Comparison of ENCODE assay signal across 8 cellular contexts in the genomic region with DNA sequence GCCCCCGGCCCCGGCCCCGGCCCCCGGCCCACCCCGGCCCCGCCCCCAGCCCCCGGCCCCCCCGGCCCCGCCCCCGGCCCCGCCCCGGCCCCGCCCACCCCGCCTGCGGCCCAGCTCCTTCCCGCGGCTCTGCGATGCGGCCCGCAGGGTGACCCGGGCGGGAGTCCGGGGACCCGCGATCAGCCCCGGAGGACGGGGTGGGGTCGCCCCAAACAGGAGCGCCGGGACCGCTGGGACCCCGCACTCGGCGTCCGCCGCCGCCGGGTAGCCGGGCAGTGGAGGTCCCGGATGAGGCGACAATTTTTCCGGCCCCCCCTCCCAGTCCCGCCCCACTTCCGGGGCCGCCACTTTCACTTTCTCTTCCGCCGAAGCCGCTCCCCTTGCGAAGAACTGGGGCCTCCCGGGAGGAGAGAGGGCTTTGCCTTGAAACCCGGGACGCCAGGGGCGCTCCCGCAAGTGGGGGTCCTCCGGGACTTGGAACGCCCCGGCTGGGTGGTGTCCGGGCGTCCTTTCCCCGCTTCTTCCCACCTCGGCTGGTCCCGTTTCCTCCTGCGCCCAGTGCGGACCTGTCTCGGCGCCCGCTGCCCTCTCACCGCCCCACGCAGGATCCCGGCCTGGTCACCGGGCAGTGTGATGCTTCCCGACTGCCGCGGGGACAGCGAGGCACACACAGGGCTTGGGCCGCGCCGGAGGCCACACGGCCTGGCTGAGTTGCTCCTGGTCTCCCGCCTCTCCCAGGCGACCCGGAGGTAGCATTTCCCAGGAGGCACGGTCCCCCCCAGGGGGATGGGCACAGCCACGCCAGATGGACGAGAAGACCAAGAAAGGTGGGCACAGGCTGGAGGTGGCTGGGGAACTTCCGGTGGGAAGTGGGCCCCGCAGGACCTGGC. TPM values are rescaled to one million over a fixed set of nuclear protein-coding genes. Genes with fewer than 3 reads are reported as not detected.
DNase-seq lines count a peak whose midpoint lies in the region; ATAC-seq and TF ChIP-seq lines count a peak whose summit lies in the region.

A gene (plus strand): TSS at position 347 of the 890 bp plus-strand sequence. CDS start 459 bp downstream, at position 806.

- H2AK5ac ChIP-seq in H9 (ENCODE audit: insufficient read length, low read length): no peak within 1 kb of the TSS

- peak within 1 kb of the TSS; percentile 87 for H3K18ac ChIP-seq in H9 (ENCODE audit: insufficient read length, low read depth, low read length)

- peaks cover 29 to 48% (median 32%) of the 10 kb centered on the region in 3 experiments for H3K36me3 Mint-ChIP-seq in H9 (ENCODE audit: insufficient read depth in 1 of 3, low read depth in 3 of 3)

- H3K27ac ChIP-seq in H9 (ENCODE audit: insufficient read length, low read depth, low read length) (no peak within 1 kb of the TSS), gastroesophageal sphincter (peak within 1 kb of the TSS; percentile 85 to 98 (median 96)), substantia nigra (ENCODE audit: low read depth, low read length, poor library complexity, severe bottlenecking) (peak within 1 kb of the TSS; percentile 89)

- no peak within 1 kb of the TSS for H4K91ac ChIP-seq in H9 (ENCODE audit: insufficient read length, low read depth, low read length)

- H3K4ac ChIP-seq in H9 (ENCODE audit: low read depth, low read length): no peak within 1 kb of the TSS

- peak within 1 kb of the TSS; percentile 87 to 97 for H3K4me3 ChIP-seq in gastroesophageal sphincter

- WGBS in H9 (ENCODE audit: extremely low coverage, insufficient read length, low lambda C conversion rate): no CpG with 5 or more reads among the region's 87 CpGs
- WGBS in gastroesophageal sphincter (ENCODE audit: low coverage in 1 of 2), 2 donors: no CpG with 5 or more reads among the region's 87 CpGs

- no peaks in the 10 kb centered on the region for H4K20me1 ChIP-seq in H9 (ENCODE audit: control insufficient read depth, insufficient read depth, insufficient read length)

- peaks cover 10 to 13% of the 10 kb centered on the region in 2 experiments; a peak in 4 of 5 replicates for H3K9me3 Mint-ChIP-seq in H9

- no peak within 1 kb of the TSS for H2AFZ ChIP-seq in H9 (ENCODE audit: low read length)

- no peak within 1 kb of the TSS for H2BK120ac ChIP-seq in H9 (ENCODE audit: low read depth, low read length, poor library complexity, severe bottlenecking)

- DNase-seq in G401 (ENCODE audit: low spot score) (peak; percentile 78), H9 (peak; percentile 80), M059J (ENCODE audit: low read depth) (peak; percentile 86), SK-N-DZ (ENCODE audit: low spot score) (peak; percentile 72), nucleus accumbens (lab: John Stamatoyannopoulos, UW) (peak in 54 of 56 donors; percentile 22 to 90 (median 78)), substantia nigra (lab: John Stamatoyannopoulos, UW) (peak in 48 of 49 donors; percentile 37 to 87 (median 76))
- DNase-seq in activated naive CD4-positive, alpha-beta T cell treated with Interleukin-2 at 50 U/mL for 16 hours: peak; percentile 90

- TF ChIP-seq POLR2A in gastroesophageal sphincter (IDR thresholded peaks at IDR 0.05): peak; percentile 30 to 42

- H4K8ac ChIP-seq in H9 (replicated peaks; ENCODE audit: insufficient read length, low read depth, low read length): no peak within 1 kb of the TSS

- no peak within 1 kb of the TSS for H4K5ac ChIP-seq in H9 (ENCODE audit: insufficient read length, low read depth, low read length)

- H3K36me3 ChIP-seq in gastroesophageal sphincter: peaks cover 0 to 32% of the 10 kb centered on the region in 2 donors

- H2BK15ac ChIP-seq in H9 (ENCODE audit: low read depth, low read length): no peak within 1 kb of the TSS

- no peaks in the 10 kb centered on the region; the same call in 1 of the 2 replicates for H3K27me3 Mint-ChIP-seq in H9 (ENCODE audit: low read depth)

- H3K56ac ChIP-seq in H9 (ENCODE audit: insufficient read length, low read depth, low read length): no peak within 1 kb of the TSS

- H2BK20ac ChIP-seq in H9 (ENCODE audit: low read depth, low read length, poor library complexity, severe bottlenecking): no peak within 1 kb of the TSS

- H3K27me3 ChIP-seq in H9 (ENCODE audit: insufficient read depth, low read length) (no peaks in the 10 kb centered on the region), gastroesophageal sphincter (no peaks in the 10 kb centered on the region)

- H2BK12ac ChIP-seq in H9 (ENCODE audit: insufficient read length, low read depth, low read length): no peak within 1 kb of the TSS

- H3K23me2 ChIP-seq in H9 (ENCODE audit: insufficient read length, low read depth, low read length, poor library complexity, severe bottlenecking): no peaks in the 10 kb centered on the region

- H3K79me2 ChIP-seq in H9 (ENCODE audit: insufficient read depth, low read length): peaks cover 5% of the 10 kb centered on the region; the same call in 1 of the 2 replicates

- in situ Hi-C loops in G401 (cut with HindIII; ENCODE audit: low sequenced_read_pairs): no loop called here

- ATAC-seq in gastroesophageal sphincter: peak; percentile 93

- no peaks in the 10 kb centered on the region for H3K79me1 ChIP-seq in H9 (ENCODE audit: insufficient read depth, low read depth, low read length, poor library complexity, severe bottlenecking)

- H3K9me3 ChIP-seq in H9 (ENCODE audit: control insufficient read depth, low read depth, low read length) (no peaks in the 10 kb centered on the region), gastroesophageal sphincter (no peaks in the 10 kb centered on the region)

- H3K23ac ChIP-seq in H9 (ENCODE audit: insufficient read length, low read depth, low read length): no peak within 1 kb of the TSS

- TF ChIP-seq CTCF in H9 (conservative IDR thresholded peaks at IDR 0.05) (no peak), gastroesophageal sphincter (IDR thresholded peaks at IDR 0.05) (no peak)

- H3K14ac ChIP-seq in H9 (ENCODE audit: insufficient read depth, low read length): peak within 1 kb of the TSS; percentile 50

- no peak within 1 kb of the TSS for H3T11ph ChIP-seq in H9 (ENCODE audit: low read length)

- H3K9ac ChIP-seq in H9 (ENCODE audit: extremely low read depth, insufficient read length, low read length): peak within 1 kb of the TSS; percentile 60

- TF ChIP-seq EP300 in gastroesophageal sphincter (IDR thresholded peaks at IDR 0.05): no peak

- H3K4me1 ChIP-seq in H9 (ENCODE audit: insufficient read depth, low read length): 0 out of 2 replicates have a peak, but pooled peaks cover 2% of the 10 kb centered on the region
- peaks cover 0 to 34% (median 13%) of the 10 kb centered on the region in 3 donors for H3K4me1 ChIP-seq in gastroesophageal sphincter

- peak within 1 kb of the TSS; percentile 49 to 97 (median 96) for H3K27ac Mint-ChIP-seq in H9

- peak within 1 kb of the TSS; percentile 87 for H3K4me2 ChIP-seq in H9 (ENCODE audit: insufficient read depth, insufficient read length, low read length)

- peaks cover 20 to 23% of the 10 kb centered on the region in 2 experiments for H3K4me1 Mint-ChIP-seq in H9

- no peak within 1 kb of the TSS for H2BK5ac ChIP-seq in H9 (ENCODE audit: insufficient read length, low read length)

- H3K4me3 Mint-ChIP-seq in H9: peak within 1 kb of the TSS; percentile 86 to 92

RNA-seq across cellular contexts. Expression of the gene that starts here (rescaled TPM):
- 52.4 and 58.5 TPM in 2 replicates for total RNA-seq in G401 (2014; rRNA removed; shearing (Covaris generic))
- 46.8 and 50.8 TPM in 2 replicates for total RNA-seq in H9 (2021)
- total RNA-seq in M059J (2014; rRNA removed; shearing (Covaris generic)): 132 and 155 TPM in 2 replicates
- 42.3 and 48.9 TPM in 2 replicates for polyA plus RNA-seq in SK-N-DZ (2014; cell fraction: cytosol; rRNA removed)
- polyA plus RNA-seq in SK-N-DZ (2014; cell fraction: nucleus; rRNA removed): 56.0 and 90.3 TPM in 2 replicates
- total RNA-seq in gastroesophageal sphincter: 100 to 1,000 TPM in 1 of 4 donors, 10 to 100 TPM in 3; 50.9 to 111 (median 82.1) TPM
